Comparison of ENCODE assay signal across 14 cellular contexts in genomic region chr1:53390736-53391135, GRCh38.
DNase-seq lines count a peak whose midpoint lies in the region; ATAC-seq and TF ChIP-seq lines count a peak whose summit lies in the region.
"Had no signal": no experiment of that assay in that cellular context is flagged by ENCODE, and none has a peak within 500 bp of the region (broad histone marks: within the 10 kb centered on the region; RNA-seq: fewer than 3 reads in every experiment).

No MANE protein-coding gene starts in this region.

- no peak overlapping the region for H3K4me3 Mint-ChIP-seq in activated CD4-positive, alpha-beta T cell treated with anti-CD3 and anti-CD28 coated beads for 36 hours
- H3K4me3 Mint-ChIP-seq in activated CD4-positive, alpha-beta T cell treated with anti-CD3 and anti-CD28 coated beads, Interleukin-2, amount 10 ng/mL, durations not matched to agents 7 days and 5 days, result no peak overlapping the region
- H3K4me3 Mint-ChIP-seq in brain (no peak overlapping the region), naive B cell (no peak overlapping the region)
- no peak overlapping the region for H3K4me3 Mint-ChIP-seq in activated naive CD4-positive, alpha-beta T cell treated with anti-CD3 and anti-CD28 coated beads, Interleukin-2, amount 10 ng/mL, durations not matched to agents 7 days and 5 days

- TF ChIP-seq CTCF in brain (conservative IDR thresholded peaks at IDR 0.05), result no peak

- peaks cover 3% of the 10 kb centered on the region for H3K9me3 Mint-ChIP-seq in activated CD4-positive, alpha-beta T cell treated with anti-CD3 and anti-CD28 coated beads for 36 hours (ENCODE audit: low read depth)
- peaks cover 3% of the 10 kb centered on the region for H3K9me3 Mint-ChIP-seq in activated CD4-positive, alpha-beta T cell treated with anti-CD3 and anti-CD28 coated beads, Interleukin-2, amount 10 ng/mL, durations not matched to agents 7 days and 5 days
- H3K9me3 Mint-ChIP-seq in brain, result peaks cover 4 to 22% (median 12%) of the 10 kb centered on the region in 5 experiments
- peaks cover 0 to 11% (median 4%) of the 10 kb centered on the region in 7 donors for H3K9me3 Mint-ChIP-seq in naive B cell
- peaks cover 3% of the 10 kb centered on the region for H3K9me3 Mint-ChIP-seq in activated naive CD4-positive, alpha-beta T cell treated with anti-CD3 and anti-CD28 coated beads, Interleukin-2, amount 10 ng/mL, durations not matched to agents 7 days and 5 days

- ATAC-seq in activated CD4-positive, alpha-beta T cell treated with anti-CD3 and anti-CD28 coated beads for 36 hours, result no peak
- no peak for ATAC-seq in naive B cell (ENCODE audit: low read depth in 2 of 2)
- ATAC-seq in HG02970 (IDR thresholded peaks at IDR 0.05; ENCODE audit: low FRiP score, unreplicated experiment), result no peak
- ATAC-seq in GM19395 (IDR thresholded peaks at IDR 0.05; ENCODE audit: unreplicated experiment), result no peak

- H3K27ac Mint-ChIP-seq in activated CD4-positive, alpha-beta T cell treated with anti-CD3 and anti-CD28 coated beads for 36 hours, result no peak overlapping the region
- no peak overlapping the region for H3K27ac Mint-ChIP-seq in activated CD4-positive, alpha-beta T cell treated with anti-CD3 and anti-CD28 coated beads, Interleukin-2, amount 10 ng/mL, durations not matched to agents 7 days and 5 days
- H3K27ac Mint-ChIP-seq in brain, result peak overlapping the region in 3 of 5 experiments; percentile 38 to 76 (median 55)
- H3K27ac Mint-ChIP-seq in naive B cell, result peak overlapping the region in 4 of 6 donors; percentile 9 to 59 (median 30)
- H3K27ac Mint-ChIP-seq in activated naive CD4-positive, alpha-beta T cell treated with anti-CD3 and anti-CD28 coated beads, Interleukin-2, amount 10 ng/mL, durations not matched to agents 7 days and 5 days, result no peak overlapping the region

- H3K4me1 Mint-ChIP-seq in activated CD4-positive, alpha-beta T cell treated with anti-CD3 and anti-CD28 coated beads for 36 hours, result peaks cover 3% of the 10 kb centered on the region
- H3K4me1 Mint-ChIP-seq in activated CD4-positive, alpha-beta T cell treated with anti-CD3 and anti-CD28 coated beads, Interleukin-2, amount 10 ng/mL, durations not matched to agents 7 days and 5 days, result peaks cover 4% of the 10 kb centered on the region
- H3K4me1 Mint-ChIP-seq in brain (peaks cover 48% of the 10 kb centered on the region), naive B cell (peaks cover 6 to 15% (median 14%) of the 10 kb centered on the region in 3 donors)
- no peaks in the 10 kb centered on the region for H3K4me1 Mint-ChIP-seq in activated naive CD4-positive, alpha-beta T cell treated with anti-CD3 and anti-CD28 coated beads, Interleukin-2, amount 10 ng/mL, durations not matched to agents 7 days and 5 days

- intact Hi-C loops in activated CD4-positive, alpha-beta T cell treated with anti-CD3 and anti-CD28 coated beads for 36 hours (cut with DNase I, micrococcal nuclease), result no loop called here

- H3K27me3 Mint-ChIP-seq in activated CD4-positive, alpha-beta T cell treated with anti-CD3 and anti-CD28 coated beads for 36 hours, result no peaks in the 10 kb centered on the region
- peaks cover 15% of the 10 kb centered on the region for H3K27me3 Mint-ChIP-seq in activated CD4-positive, alpha-beta T cell treated with anti-CD3 and anti-CD28 coated beads, Interleukin-2, amount 10 ng/mL, durations not matched to agents 7 days and 5 days
- H3K27me3 Mint-ChIP-seq in brain, result no peaks in the 10 kb centered on the region
- H3K27me3 Mint-ChIP-seq in naive B cell, result peaks cover 4 to 10% (median 8%) of the 10 kb centered on the region in 3 donors
- peaks cover 51% of the 10 kb centered on the region for H3K27me3 Mint-ChIP-seq in activated naive CD4-positive, alpha-beta T cell treated with anti-CD3 and anti-CD28 coated beads, Interleukin-2, amount 10 ng/mL, durations not matched to agents 7 days and 5 days
- H3K27me3 Mint-ChIP-seq: IgD-negative memory B cell had no signal

- H3K36me3 Mint-ChIP-seq in activated CD4-positive, alpha-beta T cell treated with anti-CD3 and anti-CD28 coated beads for 36 hours (ENCODE audit: low read depth), result no peaks in the 10 kb centered on the region
- no peaks in the 10 kb centered on the region for H3K36me3 Mint-ChIP-seq in activated CD4-positive, alpha-beta T cell treated with anti-CD3 and anti-CD28 coated beads, Interleukin-2, amount 10 ng/mL, durations not matched to agents 7 days and 5 days (ENCODE audit: low read depth)
- H3K36me3 Mint-ChIP-seq in brain, result no peaks in the 10 kb centered on the region
- peaks cover 9 to 10% of the 10 kb centered on the region in 2 donors for H3K36me3 Mint-ChIP-seq in naive B cell
- H3K36me3 Mint-ChIP-seq in activated naive CD4-positive, alpha-beta T cell treated with anti-CD3 and anti-CD28 coated beads, Interleukin-2, amount 10 ng/mL, durations not matched to agents 7 days and 5 days, result no peaks in the 10 kb centered on the region

- DNase-seq in activated CD4-positive, alpha-beta T cell treated with anti-CD3 and anti-CD28 coated beads for 36 hours, result peak; percentile 0
- no peak for DNase-seq in activated CD4-positive, alpha-beta T cell treated with anti-CD3 and anti-CD28 coated beads, Interleukin-2, amount 10 ng/mL, durations not matched to agents 7 days and 5 days
- DNase-seq in naive B cell, result no peak
- no peak for DNase-seq in activated naive CD4-positive, alpha-beta T cell treated with anti-CD3 and anti-CD28 coated beads, Interleukin-2, amount 10 ng/mL, durations not matched to agents 7 days and 5 days
- DNase-seq in NK-92 treated with Interleukin-12 subunit alpha and Interleukin-12 subunit beta, amount 100 ng/mL, for 24 hours (lab: John Stamatoyannopoulos, UW), result no peak
- DNase-seq: COR-L47, EL, NCI-H1105, NCI-H1694 treated with DMSO at 0.1 percent for 48 hours, NCI-H748 treated with DMSO at 0.1 percent for 48 hours had no signal

- POLR2A ChIA-PET in activated CD4-positive, alpha-beta T cell treated with anti-CD3 and anti-CD28 coated beads for 36 hours (lab: Charles Lee), result no interaction called here
- POLR2A ChIA-PET in activated CD4-positive, alpha-beta T cell treated with anti-CD3 and anti-CD28 coated beads, Interleukin-2, amount 10 ng/mL, durations not matched to agents 7 days and 5 days (lab: Charles Lee), result no interaction called here

- CTCF ChIA-PET in activated CD4-positive, alpha-beta T cell treated with anti-CD3 and anti-CD28 coated beads for 36 hours (lab: Charles Lee), result interaction anchor here (0.7 to 1.9 kb wide), 2 partner anchors 112 to 1169 kb away, joined by 3 to 6 read pairs; no protein-coding TSS in a partner anchor
- CTCF ChIA-PET in activated CD4-positive, alpha-beta T cell treated with anti-CD3 and anti-CD28 coated beads, Interleukin-2, amount 10 ng/mL, durations not matched to agents 7 days and 5 days (lab: Charles Lee), result interaction anchor here (0.8 to 3.9 kb wide), 3 partner anchors 13 to 113 kb away, joined by 3 to 20 read pairs (median 3); no protein-coding TSS in a partner anchor
- CTCF ChIA-PET in activated naive CD4-positive, alpha-beta T cell treated with anti-CD3 and anti-CD28 coated beads, Interleukin-2, amount 10 ng/mL, durations not matched to agents 7 days and 5 days (lab: Charles Lee), result interaction anchor here (0.7 to 9.7 kb wide), 2 partner anchors 58 to 111 kb away, joined by 4 to 141 read pairs; no protein-coding TSS in a partner anchor

Comparison
In these comparisons a context has a peak if more than half of its experiments do, and no peak if none do; other contexts are left out.
1. H3K27ac Mint-ChIP-seq: peak in brain (3 of 5) and naive B cell (4 of 6); none in activated CD4-positive, alpha-beta T cell treated with anti-CD3 and anti-CD28 coated beads for 36 hours (single experiment), activated CD4-positive, alpha-beta T cell treated with anti-CD3 and anti-CD28 coated beads, Interleukin-2, amount 10 ng/mL, durations not matched to agents 7 days and 5 days (single experiment) and activated naive CD4-positive, alpha-beta T cell treated with anti-CD3 and anti-CD28 coated beads, Interleukin-2, amount 10 ng/mL, durations not matched to agents 7 days and 5 days (single experiment).